ENCODE assay signal across 10 cellular contexts in the genomic region with DNA sequence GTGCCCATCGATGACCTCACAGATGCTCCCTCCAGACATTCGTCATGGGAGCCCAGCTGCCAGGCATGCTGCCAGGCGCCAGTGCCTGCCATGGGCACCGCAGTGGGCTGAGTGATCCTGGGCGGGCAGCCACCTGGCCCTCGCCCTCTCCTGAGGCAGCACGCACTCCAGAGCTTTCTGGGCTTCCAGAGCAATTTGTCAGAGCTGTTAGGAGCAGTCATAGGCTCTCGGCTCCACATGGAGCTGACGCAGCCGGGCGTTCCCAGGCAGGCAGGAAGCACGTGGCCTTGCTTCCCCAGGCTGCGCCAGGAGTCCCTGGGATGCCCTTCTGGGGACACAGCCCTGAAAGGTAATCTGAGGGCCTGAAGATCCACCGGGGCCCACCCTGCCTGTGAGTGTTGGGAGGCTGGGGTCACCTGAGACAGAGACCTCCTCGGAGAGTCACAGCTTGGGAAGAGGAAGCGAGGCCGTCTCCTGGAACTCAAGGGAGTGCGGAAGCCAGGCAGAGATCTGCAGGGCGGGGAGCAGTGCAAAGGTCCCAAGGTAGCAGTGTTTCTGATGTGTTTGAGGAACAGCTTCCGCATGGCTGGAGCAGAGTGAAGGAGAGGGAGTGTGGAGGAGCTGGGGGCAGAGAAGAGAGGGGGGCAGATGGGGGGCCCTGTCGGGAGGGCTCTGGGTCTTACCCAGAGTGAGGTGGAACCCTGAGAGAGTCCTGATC. TPM values are rescaled to one million over a fixed set of nuclear protein-coding genes. Genes with fewer than 3 reads are reported as not detected.
DNase-seq lines count a peak whose midpoint lies in the region; ATAC-seq and TF ChIP-seq lines count a peak whose summit lies in the region.
"Had no signal": no experiment of that assay in that cellular context is flagged by ENCODE, and none has a peak within 500 bp of the region (broad histone marks: within the 10 kb centered on the region; RNA-seq: fewer than 3 reads in every experiment).

No MANE protein-coding gene starts in this region.

- ATAC-seq in GM21619 (IDR thresholded peaks at IDR 0.05; ENCODE audit: unreplicated experiment) = no peak

- TF ChIP-seq CTCF in epithelial cell of esophagus (IDR thresholded peaks at IDR 0.05; ENCODE audit: insufficient read depth, low read depth, low read length, missing control alignments) = no peak

- DNase-seq in DMS79 (lab: John Stamatoyannopoulos, UW) (peak; percentile 84), NCI-H345 (lab: John Stamatoyannopoulos, UW) (peak; percentile 98), epithelial cell of esophagus (ENCODE audit: low read depth) (peak; percentile 97), occipital lobe (lab: John Stamatoyannopoulos, UW) (peak; percentile 82), NCI-H146 (lab: John Stamatoyannopoulos, UW) (no peak), ecto neural progenitor cell (ENCODE audit: low spot score) (no peak)
- no peak for DNase-seq in central memory CD4-positive, alpha-beta T cell
- DNase-seq: activated CD8-positive, alpha-beta memory T cell treated with anti-CD3 and anti-CD28 coated beads, Interleukin-2, amount 50 U/mL, for 48 hours; NCI-H526 treated with DMSO at 0.1 percent for 48 hours had no signal

- no peak overlapping the region for H3K4me3 ChIP-seq in epithelial cell of esophagus (ENCODE audit: low read length)

RNA-seq across cellular contexts. Expression of a gene that starts 50.5 kb away (rescaled TPM):
- total RNA-seq in occipital lobe = 37.4 TPM

Comparison
In these comparisons a context has a peak if more than half of its experiments do, and no peak if none do; other contexts are left out.
1. DNase-seq: peak in DMS79 (single experiment), NCI-H345 (single experiment), epithelial cell of esophagus (single experiment) and occipital lobe (single experiment); none in NCI-H146 (single experiment), ecto neural progenitor cell (single experiment) and central memory CD4-positive, alpha-beta T cell (single experiment).